14 cellular contexts compared by ENCODE assay signal in genomic region chr7:25653412-25653811, GRCh38.
DNase-seq lines count a peak whose midpoint lies in the region; ATAC-seq, FAIRE-seq and TF ChIP-seq lines count a peak whose summit lies in the region.
"Had no signal": no experiment of that assay in that cellular context is flagged by ENCODE, and none has a peak within 500 bp of the region (broad histone marks: within the 10 kb centered on the region; RNA-seq: fewer than 3 reads in every experiment).

No MANE protein-coding gene starts in this region.

- BruUV-seq in K562 (replicated peaks; lab: Mats Ljungman, UMichigan) = no TSS peak

- H2BK15ac ChIP-seq in neuronal stem cell (ENCODE audit: low read length) = no peak overlapping the region

- ATAC-seq in K562 (no peak), GM21619 (IDR thresholded peaks at IDR 0.05; ENCODE audit: unreplicated experiment) (no peak), GM19455 (IDR thresholded peaks at IDR 0.05; ENCODE audit: unreplicated experiment) (no peak)

- TF ChIP-seq EP300 in K562 (IDR thresholded peaks at IDR 0.05; ENCODE audit: low read length) = no peak

- peak overlapping the region; percentile 64 for H3K4me3 ChIP-seq in Loucy (ENCODE audit: low read length, poor library complexity, severe bottlenecking)
- H3K4me3 ChIP-seq in K562 = no peak overlapping the region
- H3K4me3 ChIP-seq in neuronal stem cell (ENCODE audit: low read length in 2 of 2) = no peak overlapping the region
- H3K4me3 ChIP-seq: PC-9 had no signal

- no peaks in the 10 kb centered on the region for H3K9me2 ChIP-seq in Loucy (replicated peaks; ENCODE audit: low read depth, low read length)

- no peak overlapping the region for H3K4ac ChIP-seq in neuronal stem cell (ENCODE audit: low read length)

- H2AFZ ChIP-seq in Loucy (ENCODE audit: low read length) = 0 out of 2 replicates have a peak overlapping the region, but pooled peaks have one; percentile 5
- no peak overlapping the region for H2AFZ ChIP-seq in K562 (ENCODE audit: low read depth, low read length)
- H2AFZ ChIP-seq in neuronal stem cell (ENCODE audit: low read length) = peak overlapping the region; percentile 44
- H2AFZ ChIP-seq: PC-9 had no signal

- no peaks in the 10 kb centered on the region for H3K9me3 ChIP-seq in Loucy (ENCODE audit: insufficient read depth, low read depth, low read length)
- no peaks in the 10 kb centered on the region for H3K9me3 ChIP-seq in K562 (replicated peaks; ENCODE audit: control insufficient read depth, insufficient read depth, low read depth, low read length)
- no peaks in the 10 kb centered on the region for H3K9me3 ChIP-seq in neuronal stem cell (replicated peaks in 1 of 2; ENCODE audit: control insufficient read depth in 2 of 2, insufficient read depth in 1 of 2, low read depth in 1 of 2, low read length in 2 of 2)
- H3K9me3 ChIP-seq: Caco-2 had no signal

- H3K9me1 ChIP-seq in K562 (ENCODE audit: control insufficient read depth, insufficient read depth, low read length) = no peaks in the 10 kb centered on the region

- H2BK5ac ChIP-seq in neuronal stem cell (ENCODE audit: low read length) = no peak overlapping the region

- H3F3A ChIP-seq in Loucy (ENCODE audit: low read depth) = peaks cover 29% of the 10 kb centered on the region

- no peak overlapping the region for H3K23ac ChIP-seq in neuronal stem cell (ENCODE audit: low read depth, low read length, poor library complexity)

- TF ChIP-seq CTCF in Loucy (conservative IDR thresholded peaks at IDR 0.05; ENCODE audit: low read length) (no peak), K562 (IDR thresholded peaks at IDR 0.05 in 2 of 3, conservative IDR thresholded peaks at IDR 0.05 in 1 of 3; ENCODE audit: insufficient read depth in 2 of 3, low read depth in 1 of 3, low read length in 3 of 3) (no peak)

- H3K27ac ChIP-seq in K562 (ENCODE audit: extremely low read depth, low read depth, low read length) (no peak overlapping the region; the same call in 2 of the 3 replicates), neuronal stem cell (replicated peaks; ENCODE audit: low read length) (no peak overlapping the region)
- H3K27ac ChIP-seq: PC-9 had no signal

- no peak for FAIRE-seq in K562 (lab: Jason Lieb, UNC)
- FAIRE-seq: HTR-8/SVneo had no signal

- H4K91ac ChIP-seq in neuronal stem cell (ENCODE audit: low read depth, low read length, poor library complexity) = no peak overlapping the region

- H3K4me2 ChIP-seq in Loucy (ENCODE audit: low read depth, low read length, poor library complexity, severe bottlenecking) (peak overlapping the region; percentile 81), K562 (ENCODE audit: insufficient read depth, low read length) (no peak overlapping the region), neuronal stem cell (ENCODE audit: insufficient read depth, low read length, poor library complexity, severe bottlenecking) (no peak overlapping the region)
- H3K4me2 ChIP-seq: PC-9 had no signal

- 7% methylated on average over 1 of the region's 2 CpGs for WGBS in K562 (ENCODE audit: insufficient coverage, low coverage, missing lambda C conversion rate)
- no CpG with 5 or more reads among the region's 2 CpGs for WGBS in neuronal stem cell (ENCODE audit: extremely low coverage in 2 of 2, insufficient read length in 2 of 2, insufficient replicate concordance in 1 of 2), 2 donors

- no peak for TF ChIP-seq POLR2A in K562 (conservative IDR thresholded peaks at IDR 0.05)

- H4K20me1 ChIP-seq in Loucy (ENCODE audit: insufficient read depth, low read length, poor library complexity, severe bottlenecking) (no peaks in the 10 kb centered on the region), K562 (replicated peaks; ENCODE audit: control insufficient read depth, insufficient read depth, low read length) (no peaks in the 10 kb centered on the region)

- no peaks in the 10 kb centered on the region for H3K36me3 ChIP-seq in Loucy (ENCODE audit: insufficient read depth, low read length)
- H3K36me3 ChIP-seq in K562 (ENCODE audit: control insufficient read depth, insufficient read depth, low read length) = no peaks in the 10 kb centered on the region
- no peaks in the 10 kb centered on the region for H3K36me3 ChIP-seq in neuronal stem cell (replicated peaks in 1 of 2; ENCODE audit: control insufficient read depth in 2 of 2, insufficient read depth in 2 of 2, low read length in 2 of 2)

- CTCF ChIA-PET in K562 (lab: Yijun Ruan, JAX; ENCODE audit: low intra/inter-chr PET ratio) = no interaction called here

- no peak overlapping the region for H3K14ac ChIP-seq in neuronal stem cell (ENCODE audit: low read length)

- DNase-seq in DMS79 treated with DMSO at 0.1 percent for 48 hours (lab: John Stamatoyannopoulos, UW) (peak; percentile 8), DMS79 (lab: John Stamatoyannopoulos, UW) (no peak), K562 (ENCODE audit: extremely low read depth in 1 of 4, low spot score in 3 of 4) (no peak), neuronal stem cell (ENCODE audit: low spot score) (no peak)
- no peak for DNase-seq in activated CD8-positive, alpha-beta memory T cell treated with anti-CD3 and anti-CD28 coated beads for 24 hours
- DNase-seq: Caco-2, NCI-H1048, NCI-H146, NCI-H526 treated with DMSO at 0.1 percent for 48 hours, PC-9 had no signal

- no peak overlapping the region for H2BK120ac ChIP-seq in neuronal stem cell (ENCODE audit: low read depth, low read length)

- H3K9ac ChIP-seq in Loucy (ENCODE audit: low read depth, low read length, poor library complexity, severe bottlenecking) = peak overlapping the region; percentile 81
- H3K9ac ChIP-seq in K562 (ENCODE audit: insufficient read depth in 1 of 2, low read depth in 2 of 2, low read length in 2 of 2) = no peak overlapping the region
- no peak overlapping the region for H3K9ac ChIP-seq in neuronal stem cell (ENCODE audit: low read depth, low read length, poor library complexity)

- H3K27me3 ChIP-seq in Loucy (ENCODE audit: insufficient read depth, low read length, poor library complexity, severe bottlenecking) (no peaks in the 10 kb centered on the region), K562 (ENCODE audit: control insufficient read depth in 2 of 2, insufficient read depth in 2 of 2, low read length in 2 of 2) (peaks cover 0 to 7% of the 10 kb centered on the region in 2 experiments; a peak in 2 of 5 replicates), neuronal stem cell (ENCODE audit: control insufficient read depth in 3 of 3, insufficient read depth in 3 of 3, low read depth in 1 of 3, low read length in 3 of 3) (no peaks in the 10 kb centered on the region)

- intact Hi-C loops in K562 (cut with micrococcal nuclease) = no loop called here

- POLR2A ChIA-PET in K562 (lab: Yijun Ruan, JAX) = interaction anchor here (0.6 kb wide), 1 partner anchor 24 kb away, joined by 3 read pairs; no protein-coding TSS in a partner anchor

- in situ Hi-C loops in K562 (cut with MboI) = no loop called here

- H2AK5ac ChIP-seq in neuronal stem cell (ENCODE audit: low read depth, low read length) = no peak overlapping the region

- H3K18ac ChIP-seq in neuronal stem cell (ENCODE audit: low read length) = no peak overlapping the region

- TF ChIP-seq RAD21 in K562 (CRISPR knock-in tag; conservative IDR thresholded peaks at IDR 0.05 in 1 of 2, IDR thresholded peaks at IDR 0.05 in 1 of 2) = no peak

- H3K4me1 ChIP-seq in Loucy (ENCODE audit: insufficient read depth, low read length, poor library complexity, severe bottlenecking) (peaks cover 80% of the 10 kb centered on the region), K562 (replicated peaks in 1 of 2; ENCODE audit: control insufficient read depth in 2 of 2, insufficient read depth in 2 of 2, low read length in 2 of 2) (no peaks in the 10 kb centered on the region), neuronal stem cell (ENCODE audit: control insufficient read depth in 2 of 2, insufficient read depth in 1 of 2, low read depth in 1 of 2, low read length in 2 of 2) (peaks cover 0 to 6% of the 10 kb centered on the region in 2 donors)
- H3K4me1 ChIP-seq: Caco-2 had no signal

- H3K79me1 ChIP-seq in neuronal stem cell (ENCODE audit: low read depth, low read length) = no peaks in the 10 kb centered on the region

- H3K79me2 ChIP-seq in Loucy (ENCODE audit: insufficient read depth, low read length) (no peaks in the 10 kb centered on the region), K562 (ENCODE audit: control insufficient read depth, insufficient read depth, low read length) (no peaks in the 10 kb centered on the region)

- no peak overlapping the region for H2BK12ac ChIP-seq in neuronal stem cell (ENCODE audit: low read length)

- no peak overlapping the region for H4K8ac ChIP-seq in neuronal stem cell (ENCODE audit: low read depth, low read length)

TF ChIP-seq in K562, 482 proteins besides CTCF, POLR2A, EP300 and RAD21 (continues in another document):
- TF ChIP-seq CHAMP1 (IDR thresholded peaks at IDR 0.05) = no peak
